In the genomic region with DNA sequence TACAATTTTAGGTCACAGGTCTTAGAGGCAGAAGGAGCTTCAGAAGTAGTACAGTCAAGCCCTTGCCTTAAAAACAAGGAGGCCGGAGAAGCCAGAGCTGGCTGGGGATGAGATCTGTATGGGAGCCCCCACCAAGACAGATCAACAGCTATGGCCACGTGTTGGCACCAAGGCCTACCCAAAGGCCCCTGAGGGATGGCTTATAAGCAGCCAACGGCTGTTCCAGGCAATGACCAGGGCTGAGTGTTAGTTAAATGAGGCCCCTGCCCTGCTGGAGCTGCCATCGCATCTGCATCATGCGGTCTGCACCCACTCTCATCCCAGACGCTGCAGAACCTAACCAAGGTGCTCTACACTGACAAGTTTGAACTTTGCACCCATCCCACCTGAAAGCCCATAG, we compare ENCODE assay signal across 13 cellular contexts. TPM values are rescaled to one million over a fixed set of nuclear protein-coding genes. Genes with fewer than 3 reads are reported as not detected.
DNase-seq lines count a peak whose midpoint lies in the region; ATAC-seq and TF ChIP-seq lines count a peak whose summit lies in the region.
"Had no signal": no experiment of that assay in that cellular context is flagged by ENCODE, and none has a peak within 500 bp of the region (broad histone marks: within the 10 kb centered on the region; RNA-seq: fewer than 3 reads in every experiment).

No MANE protein-coding gene starts in this region.

- peaks cover 24 to 39% of the 10 kb centered on the region in 2 donors for H3K36me3 Mint-ChIP-seq in CD4-positive, alpha-beta memory T cell

- peaks cover 0 to 6% (median 4%) of the 10 kb centered on the region in 8 donors for H3K9me3 Mint-ChIP-seq in CD4-positive, alpha-beta memory T cell

- peak overlapping the region; percentile 67 for H3K4me2 ChIP-seq in OCI-LY3 (ENCODE audit: low read length)

- no peaks in the 10 kb centered on the region for H3K9me3 ChIP-seq in CD4-positive, alpha-beta memory T cell (ENCODE audit: control insufficient read depth in 1 of 2, low read length in 2 of 2)
- H3K9me3 ChIP-seq in OCI-LY3 (ENCODE audit: insufficient read depth, low read length): peaks cover 7% of the 10 kb centered on the region; the same call in 1 of the 2 replicates

- no peak overlapping the region for H2AFZ ChIP-seq in OCI-LY3 (ENCODE audit: low read depth, low read length)

- no peak overlapping the region for H3K4me3 Mint-ChIP-seq in CD4-positive, alpha-beta memory T cell
- H3K4me3 Mint-ChIP-seq: activated CD4-positive, alpha-beta T cell treated with anti-CD3 and anti-CD28 coated beads for 36 hours; activated naive CD8-positive, alpha-beta T cell had no signal

- CTCF ChIA-PET in CD4-positive, alpha-beta memory T cell (lab: Charles Lee; ENCODE audit: partially characterized antibody): interaction anchor here (0.9 to 1.6 kb wide), 2 partner anchors 14 to 65 kb away, joined by 3 to 7 read pairs; no protein-coding TSS in a partner anchor

- POLR2A ChIA-PET in CD4-positive, alpha-beta memory T cell (lab: Charles Lee; ENCODE audit: partially characterized antibody): interaction anchor here (2.8 kb wide), 1 partner anchor 15 kb away, joined by 17 read pairs; no protein-coding TSS in a partner anchor

- TF ChIP-seq CTCF in OCI-LY3 (IDR thresholded peaks at IDR 0.05; ENCODE audit: low read depth, low read length): no peak
- TF ChIP-seq CTCF in foreskin keratinocyte (conservative IDR thresholded peaks at IDR 0.05): no peak

- no peaks in the 10 kb centered on the region for H3K27me3 ChIP-seq in CD4-positive, alpha-beta memory T cell (ENCODE audit: insufficient read depth, low read length)
- H3K27me3 ChIP-seq in OCI-LY3 (ENCODE audit: low read depth, low read length) (no peaks in the 10 kb centered on the region), foreskin keratinocyte (no peaks in the 10 kb centered on the region)

- peak overlapping the region in 5 of 7 donors; percentile 43 to 78 (median 66) for H3K27ac Mint-ChIP-seq in CD4-positive, alpha-beta memory T cell
- H3K27ac Mint-ChIP-seq: activated CD4-positive, alpha-beta T cell treated with anti-CD3 and anti-CD28 coated beads for 36 hours; activated naive CD8-positive, alpha-beta T cell had no signal

- intact Hi-C loops in CD4-positive, alpha-beta memory T cell (cut with micrococcal nuclease): no loop called here

- H4K20me1 ChIP-seq in OCI-LY3 (ENCODE audit: insufficient read depth, low read length): no peaks in the 10 kb centered on the region

- H3K27me3 Mint-ChIP-seq in CD4-positive, alpha-beta memory T cell: no peaks in the 10 kb centered on the region
- H3K27me3 Mint-ChIP-seq: activated CD4-positive, alpha-beta T cell treated with anti-CD3 and anti-CD28 coated beads for 36 hours; activated naive CD8-positive, alpha-beta T cell had no signal

- peak overlapping the region; percentile 78 for H3K9ac ChIP-seq in OCI-LY3 (ENCODE audit: low read length)

- peaks cover 40 to 68% (median 49%) of the 10 kb centered on the region in 4 donors for H3K4me1 Mint-ChIP-seq in CD4-positive, alpha-beta memory T cell

- peaks cover 59% of the 10 kb centered on the region for H3K4me1 ChIP-seq in CD4-positive, alpha-beta memory T cell (ENCODE audit: insufficient read depth, low read length)
- H3K4me1 ChIP-seq in OCI-LY3 (ENCODE audit: low read length): peaks cover 98% of the 10 kb centered on the region
- H3K4me1 ChIP-seq in foreskin keratinocyte: peaks cover 43% of the 10 kb centered on the region

- H3K27ac ChIP-seq in CD4-positive, alpha-beta memory T cell (ENCODE audit: low read depth, low read length): no peak overlapping the region
- H3K27ac ChIP-seq in OCI-LY3 (ENCODE audit: low read length) (peak overlapping the region; percentile 98), foreskin keratinocyte (peak overlapping the region; percentile 93), skin epidermis (peak overlapping the region in 18 of 21 experiments; percentile 2 to 89 (median 68))

- H3K36me3 ChIP-seq in CD4-positive, alpha-beta memory T cell (ENCODE audit: insufficient read depth, low read length): peaks cover 19% of the 10 kb centered on the region
- H3K36me3 ChIP-seq in OCI-LY3 (replicated peaks; ENCODE audit: low read depth, low read length): peaks cover 71% of the 10 kb centered on the region

- DNase-seq in CD4-positive, alpha-beta memory T cell: no peak
- DNase-seq in foreskin keratinocyte (no peak), GDM1 (lab: John Stamatoyannopoulos, UW) (no peak), DMS53 (lab: John Stamatoyannopoulos, UW) (no peak)
- DNase-seq: activated CD4-positive, alpha-beta T cell treated with anti-CD3 and anti-CD28 coated beads for 36 hours; MM.1S; stimulated activated CD4-positive, alpha-beta T cell treated with anti-CD3 and anti-CD28 coated beads, Interleukin-2, amount 100 ng/mL, for 24 hours had no signal

- ATAC-seq in foreskin keratinocyte: no peak
- ATAC-seq in GM21528 (IDR thresholded peaks at IDR 0.05; ENCODE audit: low FRiP score, unreplicated experiment): no peak
- ATAC-seq in HG03432 (IDR thresholded peaks at IDR 0.05; ENCODE audit: unreplicated experiment): no peak
- ATAC-seq: activated CD4-positive, alpha-beta T cell treated with anti-CD3 and anti-CD28 coated beads for 36 hours had no signal

- H3K79me2 ChIP-seq in OCI-LY3 (ENCODE audit: low read length): peaks cover 92% of the 10 kb centered on the region

- no peak overlapping the region for H3K4me3 ChIP-seq in CD4-positive, alpha-beta memory T cell (ENCODE audit: low read length in 2 of 2)
- H3K4me3 ChIP-seq in OCI-LY3 (ENCODE audit: low read length) (no peak overlapping the region), skin epidermis (no peak overlapping the region)

RNA-seq across cellular contexts. Expression of gene CCDC12, which starts 43.3 kb away (rescaled TPM):
- total RNA-seq in CD4-positive, alpha-beta memory T cell: 10 to 100 TPM; 59.3 to 59.4 TPM
- polyA plus RNA-seq in CD4-positive, alpha-beta memory T cell: 100 to 1,000 TPM in 1 of 2 donors, 10 to 100 TPM in 1; 86.5 to 102 TPM
- total RNA-seq in foreskin keratinocyte: 35.6 and 42.5 TPM in 2 replicates
- polyA plus RNA-seq in foreskin keratinocyte: 65.0 and 67.0 TPM in 2 replicates

RNA-seq across cellular contexts. Expression of gene NBEAL2, which starts 46.2 kb away (rescaled TPM):
- total RNA-seq in CD4-positive, alpha-beta memory T cell: 100 to 1,000 TPM; 144 to 147 TPM
- polyA plus RNA-seq in CD4-positive, alpha-beta memory T cell: 10 to 100 TPM in 1 of 2 donors, 1 to 10 TPM in 1; 4.5 to 16.0 TPM
- total RNA-seq in foreskin keratinocyte: 45.0 and 46.9 TPM in 2 replicates
- polyA plus RNA-seq in foreskin keratinocyte: 34.1 and 36.8 TPM in 2 replicates

RNA-seq across cellular contexts. Expression of gene PTH1R, which starts 55.7 kb away (rescaled TPM):
- total RNA-seq in CD4-positive, alpha-beta memory T cell: not detected
- polyA plus RNA-seq in CD4-positive, alpha-beta memory T cell: not detected
- total RNA-seq in foreskin keratinocyte: not detected in 2 replicates
- polyA plus RNA-seq in foreskin keratinocyte: not detected in 2 replicates
- total RNA-seq: activated CD4-positive, alpha-beta T cell treated with anti-CD3 and anti-CD28 coated beads for 36 hours had no signal
- polyA plus RNA-seq: neural cell had no signal
